In genomic region chr14:92500491-92500941, GRCh38 we compare ENCODE assay signal across 14 cellular contexts. TPM values are rescaled to one million over a fixed set of nuclear protein-coding genes. Genes with fewer than 3 reads are reported as not detected.
DNase-seq lines count a peak whose midpoint lies in the region; ATAC-seq and TF ChIP-seq lines count a peak whose summit lies in the region.
"Had no signal": no experiment of that assay in that cellular context is flagged by ENCODE, and none has a peak within 500 bp of the region (broad histone marks: within the 10 kb centered on the region; RNA-seq: fewer than 3 reads in every experiment).

No MANE protein-coding gene starts in this region.

- H3K27ac Mint-ChIP-seq in endodermal cell (no peak overlapping the region), nephron (peak overlapping the region in 2 of 3 experiments; percentile 4 to 41)

- ATAC-seq in GM18511 (IDR thresholded peaks at IDR 0.05; ENCODE audit: unreplicated experiment) = no peak

- H3K4me1 ChIP-seq in endodermal cell (ENCODE audit: control insufficient read depth, insufficient read depth, low read length) = no peaks in the 10 kb centered on the region

- H3K9ac ChIP-seq in endodermal cell (ENCODE audit: extremely low read depth, low read length, poor library complexity, severe bottlenecking) = no peak overlapping the region

- peak; percentile 73 for DNase-seq in Ammon's horn (ENCODE audit: low spot score)
- peak; percentile 29 for DNase-seq in HuH-7 (ENCODE audit: low spot score)
- DNase-seq in endodermal cell = peak; percentile 58
- no peak for DNase-seq in HK-2 (ENCODE audit: unreplicated experiment)
- no peak for DNase-seq in NCI-H1436 treated with DMSO at 0.1 percent for 48 hours (lab: John Stamatoyannopoulos, UW)
- no peak for DNase-seq in NCI-H2227 (lab: John Stamatoyannopoulos, UW; ENCODE audit: unreplicated experiment)
- DNase-seq: AML-193; HCEC 1CT; NCI-H1105 treated with DMSO at 0.1 percent for 48 hours; stimulated activated CD4-positive, alpha-beta T cell treated with anti-CD3 and anti-CD28 coated beads, Interleukin-1b, Interleukin-23, amount 100 ng/mL, for 48 hours; WERI-Rb-1 had no signal

- no peak overlapping the region for H3K4me3 ChIP-seq in endodermal cell (ENCODE audit: low read length)
- H3K4me3 ChIP-seq: dorsolateral prefrontal cortex had no signal

- no peak for TF ChIP-seq CTCF in endodermal cell (conservative IDR thresholded peaks at IDR 0.05)
- no peak for TF ChIP-seq CTCF in nephron (IDR thresholded peaks at IDR 0.05; ENCODE audit: unreplicated experiment in 3 of 3)

- peak overlapping the region; percentile 49 for H3K27ac ChIP-seq in endodermal cell (ENCODE audit: low read depth, low read length)
- H3K27ac ChIP-seq: WERI-Rb-1 had no signal

- no peaks in the 10 kb centered on the region for H3K36me3 Mint-ChIP-seq in endodermal cell (ENCODE audit: low read depth)
- H3K36me3 Mint-ChIP-seq in nephron (ENCODE audit: low read depth) = no peaks in the 10 kb centered on the region

- H3K27me3 ChIP-seq in endodermal cell (ENCODE audit: control insufficient read depth, insufficient read depth, low read length, poor library complexity, severe bottlenecking) = no peaks in the 10 kb centered on the region

- no peaks in the 10 kb centered on the region for H3K9me3 ChIP-seq in endodermal cell (ENCODE audit: control insufficient read depth, low read length)

- H3K9me3 Mint-ChIP-seq in endodermal cell (no peaks in the 10 kb centered on the region), nephron (no peaks in the 10 kb centered on the region)

- H3K36me3 ChIP-seq in endodermal cell (ENCODE audit: control insufficient read depth, insufficient read depth, low read length) = no peaks in the 10 kb centered on the region
- H3K36me3 ChIP-seq: WERI-Rb-1 had no signal

- no peaks in the 10 kb centered on the region for H3K4me1 Mint-ChIP-seq in endodermal cell
- H3K4me1 Mint-ChIP-seq in nephron = peaks cover 24% of the 10 kb centered on the region

- H3K27me3 Mint-ChIP-seq in endodermal cell (ENCODE audit: insufficient read depth) (no peaks in the 10 kb centered on the region), nephron (ENCODE audit: low read depth) (peaks cover 7% of the 10 kb centered on the region)

- WGBS in endodermal cell (ENCODE audit: insufficient coverage in 1 of 2, insufficient read length in 1 of 2), 2 experiments = 73 to 78% methylated on average over 4 to 6 of the region's 6 CpGs

- H3K4me3 Mint-ChIP-seq in endodermal cell = no peak overlapping the region
- no peak overlapping the region for H3K4me3 Mint-ChIP-seq in nephron

RNA-seq across cellular contexts. Expression of gene RIN3, which starts 13.1 kb away (rescaled TPM):
- 1 to 10 TPM; 5.2 to 6.0 TPM for total RNA-seq in endodermal cell
- polyA plus RNA-seq in endodermal cell (2013, experiment 1 of 2) = 2.5 TPM
- 2.6 TPM for polyA plus RNA-seq in endodermal cell (2013, experiment 2 of 2)

Comparison
In these comparisons a context has a peak if more than half of its experiments do, and no peak if none do; other contexts are left out.
1. DNase-seq: peak in Ammon's horn (single experiment), HuH-7 (single experiment) and endodermal cell (single experiment); none in HK-2 (single experiment), NCI-H1436 treated with DMSO at 0.1 percent for 48 hours (single experiment) and NCI-H2227 (single experiment).